8 cellular contexts compared by ENCODE assay signal in genomic region chr1:116574581-116575291, GRCh38. TPM values are rescaled to one million over a fixed set of nuclear protein-coding genes. Genes with fewer than 3 reads are reported as not detected.
DNase-seq lines count a peak whose midpoint lies in the region; ATAC-seq and TF ChIP-seq lines count a peak whose summit lies in the region.

No MANE protein-coding gene starts in this region.

- ATAC-seq in DND-41 (ENCODE audit: insufficient read depth, low read depth) (no peak), HG03565 (IDR thresholded peaks at IDR 0.05; ENCODE audit: unreplicated experiment) (no peak)

- H3K27ac Mint-ChIP-seq in IgD-negative memory B cell (no peak overlapping the region), progenitor cell of endocrine pancreas (no peak overlapping the region)
- H3K27ac Mint-ChIP-seq in activated naive CD4-positive, alpha-beta T cell treated with anti-CD3 and anti-CD28 coated beads for 36 hours, result no peak overlapping the region

- H3K4me1 Mint-ChIP-seq in IgD-negative memory B cell (peaks cover 2 to 25% (median 16%) of the 10 kb centered on the region in 3 donors), progenitor cell of endocrine pancreas (ENCODE audit: low read depth) (peaks cover 6% of the 10 kb centered on the region)
- peaks cover 19% of the 10 kb centered on the region for H3K4me1 Mint-ChIP-seq in activated naive CD4-positive, alpha-beta T cell treated with anti-CD3 and anti-CD28 coated beads for 36 hours (ENCODE audit: low read depth)

- no peaks in the 10 kb centered on the region for H3K9me3 ChIP-seq in DND-41 (ENCODE audit: insufficient read depth, low read length, severe bottlenecking)
- H3K9me3 ChIP-seq in Peyer's patch, result no peaks in the 10 kb centered on the region

- CTCF ChIA-PET in activated naive CD4-positive, alpha-beta T cell treated with anti-CD3 and anti-CD28 coated beads for 36 hours (lab: Charles Lee), result interaction anchor here (0.6 to 8.0 kb wide), 33 partner anchors 8 to 554 kb away, joined by 3 to 51 read pairs (median 3); partner anchors contain the start of genes CD2 and IGSF3

- H3K4me2 ChIP-seq in DND-41 (ENCODE audit: insufficient read depth, low read length), result no peak overlapping the region

- peaks cover 10% of the 10 kb centered on the region for H3K79me2 ChIP-seq in DND-41 (ENCODE audit: insufficient read depth, low read length)

- no peaks in the 10 kb centered on the region for H3K27me3 ChIP-seq in DND-41 (ENCODE audit: insufficient read depth, low read length, poor library complexity)
- H3K27me3 ChIP-seq in Peyer's patch, result no peaks in the 10 kb centered on the region

- H3K4me3 Mint-ChIP-seq in IgD-negative memory B cell (peak overlapping the region in 3 of 4 donors; percentile 3 to 53 (median 46)), progenitor cell of endocrine pancreas (ENCODE audit: low read depth) (no peak overlapping the region)
- no peak overlapping the region for H3K4me3 Mint-ChIP-seq in activated naive CD4-positive, alpha-beta T cell treated with anti-CD3 and anti-CD28 coated beads for 36 hours

- no peak overlapping the region for H3K9ac ChIP-seq in DND-41 (ENCODE audit: low read depth, low read length)

- H4K20me1 ChIP-seq in DND-41 (ENCODE audit: insufficient read depth, low read length), result no peaks in the 10 kb centered on the region

- no peaks in the 10 kb centered on the region for H3K36me3 ChIP-seq in DND-41 (ENCODE audit: insufficient read depth, low read length)
- peaks cover 0 to 13% (median 0%) of the 10 kb centered on the region in 3 donors for H3K36me3 ChIP-seq in Peyer's patch

- no peak for TF ChIP-seq POLR2A in Peyer's patch (IDR thresholded peaks at IDR 0.05)

- TF ChIP-seq CTCF in DND-41 (IDR thresholded peaks at IDR 0.05; ENCODE audit: borderline replicate concordance, extremely low read depth, low read length, poor library complexity, severe bottlenecking) (peak; percentile 96), Peyer's patch (IDR thresholded peaks at IDR 0.05) (peak; percentile 66 to 95 (median 88)), progenitor cell of endocrine pancreas (IDR thresholded peaks at IDR 0.05; ENCODE audit: unreplicated experiment) (peak; percentile 84)

- H3K27me3 Mint-ChIP-seq in IgD-negative memory B cell (no peaks in the 10 kb centered on the region), progenitor cell of endocrine pancreas (peaks cover 11% of the 10 kb centered on the region)
- H3K27me3 Mint-ChIP-seq in activated naive CD4-positive, alpha-beta T cell treated with anti-CD3 and anti-CD28 coated beads for 36 hours (ENCODE audit: low read depth), result peaks cover 7% of the 10 kb centered on the region

- no peak overlapping the region for H2AFZ ChIP-seq in DND-41 (ENCODE audit: low read depth, low read length)

- DNase-seq in DND-41 (peak; percentile 71), Peyer's patch (peak in 2 of 3 donors; percentile 60 to 85), globus pallidus (ENCODE audit: low spot score) (peak; percentile 70), progenitor cell of endocrine pancreas (ENCODE audit: low spot score, unreplicated experiment) (peak; percentile 31), posterior vena cava (ENCODE audit: low spot score) (no peak)
- peak; percentile 78 for DNase-seq in activated naive CD4-positive, alpha-beta T cell treated with anti-CD3 and anti-CD28 coated beads for 36 hours

- no peaks in the 10 kb centered on the region for H3K36me3 Mint-ChIP-seq in IgD-negative memory B cell
- H3K36me3 Mint-ChIP-seq in activated naive CD4-positive, alpha-beta T cell treated with anti-CD3 and anti-CD28 coated beads for 36 hours (ENCODE audit: low read depth), result no peaks in the 10 kb centered on the region
- H3K36me3 Mint-ChIP-seq in progenitor cell of endocrine pancreas (ENCODE audit: insufficient read depth), result peaks cover 3% of the 10 kb centered on the region

- H3K9me3 Mint-ChIP-seq in IgD-negative memory B cell (no peaks in the 10 kb centered on the region), progenitor cell of endocrine pancreas (ENCODE audit: low read depth) (no peaks in the 10 kb centered on the region)
- H3K9me3 Mint-ChIP-seq in activated naive CD4-positive, alpha-beta T cell treated with anti-CD3 and anti-CD28 coated beads for 36 hours, result no peaks in the 10 kb centered on the region

- no peak overlapping the region for H3K4me3 ChIP-seq in DND-41 (ENCODE audit: low read depth in 1 of 2, low read length in 2 of 2)
- no peak overlapping the region for H3K4me3 ChIP-seq in Peyer's patch

- intact Hi-C loops in activated naive CD4-positive, alpha-beta T cell treated with anti-CD3 and anti-CD28 coated beads for 36 hours (cut with micrococcal nuclease), result loop anchor here (1.0 to 10.0 kb wide), 12 partner anchors 22 to 790 kb away; partner anchors contain the start of gene MAN1A2
- intact Hi-C loops in posterior vena cava (cut with DNase I), result loop anchor here (10.0 kb wide), 2 partner anchors 200 to 480 kb away; partner anchors contain the start of gene ATP1A1 (in 1 of the 2)

- H3K4me1 ChIP-seq in DND-41 (ENCODE audit: insufficient read depth, low read length), result peaks cover 17% of the 10 kb centered on the region
- peaks cover 0 to 6% (median 2%) of the 10 kb centered on the region in 4 donors for H3K4me1 ChIP-seq in Peyer's patch

- H3K27ac ChIP-seq in DND-41 (ENCODE audit: low read length) (no peak overlapping the region), Peyer's patch (no peak overlapping the region)

RNA-seq across cellular contexts. Expression of gene CD58, which starts 3.9 kb away (rescaled TPM):
- polyA plus RNA-seq in IgD-negative memory B cell, result 29.5 TPM
- total RNA-seq in Peyer's patch, result 10 to 100 TPM; 23.1 to 63.0 (median 39.0) TPM
- total RNA-seq in activated naive CD4-positive, alpha-beta T cell treated with anti-CD3 and anti-CD28 coated beads for 36 hours, result 1 to 10 TPM; 3.9 to 4.2 TPM
- total RNA-seq in progenitor cell of endocrine pancreas, result 7.0 and 7.4 TPM in 2 replicates
- total RNA-seq in posterior vena cava, result 10 to 100 TPM; 28.3 to 31.6 TPM

Comparison
In these comparisons a context has a peak if more than half of its experiments do, and no peak if none do; other contexts are left out.
1. H3K4me3 Mint-ChIP-seq: peak in IgD-negative memory B cell (3 of 4); none in activated naive CD4-positive, alpha-beta T cell treated with anti-CD3 and anti-CD28 coated beads for 36 hours (single experiment) and progenitor cell of endocrine pancreas (single experiment).
2. Peak in every context shown above with its lines, with median percentiles within 50 percentile points of each other: CTCF ChIP-seq.